14 cellular contexts compared by ENCODE assay signal in genomic region chr2:71948781-71949536, GRCh38.
A peak's percentile ranks its signal among the peaks of the same experiment; 100 is the strongest.
DNase-seq lines count a peak whose midpoint lies in the region; ATAC-seq and TF ChIP-seq lines count a peak whose summit lies in the region.
"Had no signal": no experiment of that assay in that cellular context is flagged by ENCODE, and none has a peak within 500 bp of the region (broad histone marks: within the 10 kb centered on the region; RNA-seq: fewer than 3 reads in every experiment).

No MANE protein-coding gene starts in this region.

- intact Hi-C loops in posterior vena cava (cut with DNase I) = no loop called here

- H3K9me3 Mint-ChIP-seq in glutamatergic neuron (ENCODE audit: unreplicated experiment) = peaks cover 3% of the 10 kb centered on the region
- H3K9me3 Mint-ChIP-seq: activated T-cell treated with anti-CD3 and anti-CD28 coated beads, Interleukin-2, amount 50 U/mL, for 24 hours had no signal

- peak; percentile 2 for DNase-seq in D341Med (ENCODE audit: low spot score)
- peak; percentile 95 for DNase-seq in RPMI7951 (ENCODE audit: low read depth)
- DNase-seq in foreskin fibroblast = peak; percentile 40 to 72
- DNase-seq in posterior vena cava (ENCODE audit: low spot score) = peak; percentile 74
- no peak for DNase-seq in glutamatergic neuron
- DNase-seq: activated T-cell treated with anti-CD3 and anti-CD28 coated beads, Interleukin-2, amount 50 U/mL, for 24 hours; colonic mucosa; NCI-H345; stimulated activated CD4-positive, alpha-beta T cell treated with anti-CD3 and anti-CD28 coated beads, Interleukin-2, amount 100 ng/mL, for 48 hours had no signal

- ATAC-seq in GM18511 (IDR thresholded peaks at IDR 0.05; ENCODE audit: unreplicated experiment) = no peak
- ATAC-seq in GM18868 (IDR thresholded peaks at IDR 0.05; ENCODE audit: unreplicated experiment) = no peak
- no peak for ATAC-seq in HG02870 (IDR thresholded peaks at IDR 0.05; ENCODE audit: unreplicated experiment)
- ATAC-seq: esophagus mucosa had no signal

- H3K27ac Mint-ChIP-seq in glutamatergic neuron (ENCODE audit: unreplicated experiment) = no peak overlapping the region
- H3K27ac Mint-ChIP-seq: activated T-cell treated with anti-CD3 and anti-CD28 coated beads, Interleukin-2, amount 50 U/mL, for 24 hours had no signal

- no peak for TF ChIP-seq CTCF in foreskin fibroblast (IDR thresholded peaks at IDR 0.05; ENCODE audit: low read depth, low read length)
- no peak for TF ChIP-seq CTCF in glutamatergic neuron (IDR thresholded peaks at IDR 0.05; ENCODE audit: partially characterized antibody, unreplicated experiment)

- H3K36me3 Mint-ChIP-seq in glutamatergic neuron (ENCODE audit: unreplicated experiment) = no peaks in the 10 kb centered on the region

- H3K4me1 Mint-ChIP-seq in glutamatergic neuron (ENCODE audit: low read depth, unreplicated experiment) = peaks cover 22% of the 10 kb centered on the region

- no peak overlapping the region for H3K4me3 Mint-ChIP-seq in glutamatergic neuron (ENCODE audit: unreplicated experiment)
- H3K4me3 Mint-ChIP-seq: activated T-cell treated with anti-CD3 and anti-CD28 coated beads, Interleukin-2, amount 50 U/mL, for 24 hours had no signal

- H3K4me3 ChIP-seq in foreskin fibroblast (ENCODE audit: low read depth in 1 of 2, low read length in 2 of 2) = no peak overlapping the region
- H3K4me3 ChIP-seq: BLaER1 treated with 17β-estradiol and CSF1 and Interleukin-3, amounts not matched to agents 10 nM and 100 nM; colonic mucosa had no signal

- peaks cover 12% of the 10 kb centered on the region for H3K27me3 Mint-ChIP-seq in glutamatergic neuron (ENCODE audit: unreplicated experiment)
